In the genomic region with DNA sequence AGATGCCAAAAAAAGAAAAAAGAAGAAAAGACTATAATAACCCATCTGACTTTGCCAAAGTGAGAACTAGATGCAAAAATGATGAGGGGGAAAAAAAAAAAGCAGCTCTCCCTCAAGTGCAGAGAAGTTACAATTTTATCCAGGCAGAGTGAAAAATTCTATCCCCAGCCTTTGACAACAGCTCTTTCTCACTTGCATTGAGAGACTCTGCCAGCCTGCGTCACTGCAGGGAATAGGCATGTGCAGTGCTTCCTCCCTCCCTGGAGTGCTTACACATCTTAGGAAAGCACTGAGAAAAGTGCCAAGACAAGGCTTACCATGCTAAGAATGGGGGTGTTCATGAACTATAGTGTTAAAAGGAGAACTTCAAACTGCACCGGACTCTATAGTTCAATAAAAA, we compare ENCODE assay signal across 17 cellular contexts.
A peak's percentile ranks its signal among the peaks of the same experiment; 100 is the strongest.
DNase-seq lines count a peak whose midpoint lies in the region; ATAC-seq and TF ChIP-seq lines count a peak whose summit lies in the region.
"Had no signal": no experiment of that assay in that cellular context is flagged by ENCODE, and none has a peak within 500 bp of the region (broad histone marks: within the 10 kb centered on the region; RNA-seq: fewer than 3 reads in every experiment).

No MANE protein-coding gene starts in this region.

- H3K9me3 ChIP-seq in RWPE2 (ENCODE audit: severe bottlenecking), result no peaks in the 10 kb centered on the region
- H3K9me3 ChIP-seq in neural progenitor cell (ENCODE audit: low read depth), result no peaks in the 10 kb centered on the region
- no peaks in the 10 kb centered on the region for H3K9me3 ChIP-seq in thyroid gland
- peaks cover 0 to 4% of the 10 kb centered on the region in 2 donors for H3K9me3 ChIP-seq in CD4-positive, alpha-beta memory T cell (ENCODE audit: control insufficient read depth in 1 of 2, low read length in 2 of 2)
- H3K9me3 ChIP-seq in MM.1S (replicated peaks; ENCODE audit: insufficient read depth, low read length), result no peaks in the 10 kb centered on the region

- no peak overlapping the region for H3K4me3 ChIP-seq in RWPE2 (ENCODE audit: severe bottlenecking)
- no peak overlapping the region for H3K4me3 ChIP-seq in fibroblast of mammary gland (ENCODE audit: control insufficient read depth, low read depth, low read length)
- H3K4me3 ChIP-seq in neural progenitor cell, result no peak overlapping the region
- no peak overlapping the region for H3K4me3 ChIP-seq in thyroid gland (replicated peaks in 1 of 3)
- H3K4me3 ChIP-seq in CD4-positive, alpha-beta memory T cell (ENCODE audit: low read length in 2 of 2), result no peak overlapping the region
- no peak overlapping the region for H3K4me3 ChIP-seq in MM.1S (ENCODE audit: low read length)

- no peaks in the 10 kb centered on the region for H3K27me3 Mint-ChIP-seq in neural progenitor cell (ENCODE audit: insufficient read depth, low read depth)
- H3K27me3 Mint-ChIP-seq in CD4-positive, alpha-beta memory T cell, result no peaks in the 10 kb centered on the region
- H3K27me3 Mint-ChIP-seq: B cell; CD4-positive, alpha-beta T cell had no signal

- POLR2A ChIA-PET in CD4-positive, alpha-beta memory T cell (lab: Charles Lee; ENCODE audit: partially characterized antibody), result no interaction called here

- CTCF ChIA-PET in CD4-positive, alpha-beta memory T cell (lab: Charles Lee; ENCODE audit: partially characterized antibody), result interaction anchor here (0.6 kb wide), 1 partner anchor 84 kb away, joined by 3 read pairs; no protein-coding TSS in a partner anchor

- H3K27me3 ChIP-seq in RWPE2 (ENCODE audit: insufficient read depth, poor library complexity, severe bottlenecking), result peaks cover 6% of the 10 kb centered on the region
- H3K27me3 ChIP-seq in neural progenitor cell, result no peaks in the 10 kb centered on the region
- no peaks in the 10 kb centered on the region for H3K27me3 ChIP-seq in thyroid gland
- H3K27me3 ChIP-seq in CD4-positive, alpha-beta memory T cell (ENCODE audit: insufficient read depth, low read length), result no peaks in the 10 kb centered on the region
- no peaks in the 10 kb centered on the region for H3K27me3 ChIP-seq in MM.1S (replicated peaks; ENCODE audit: insufficient read depth, low read length)

- H3K9me2 ChIP-seq in MM.1S (replicated peaks; ENCODE audit: insufficient read depth, low read length), result no peaks in the 10 kb centered on the region

- H3K4me1 Mint-ChIP-seq in neural progenitor cell, result peaks cover 26% of the 10 kb centered on the region
- H3K4me1 Mint-ChIP-seq in CD4-positive, alpha-beta memory T cell, result no peaks in the 10 kb centered on the region
- H3K4me1 Mint-ChIP-seq: B cell had no signal

- intact Hi-C loops in thyroid gland (cut with DNase I), result no loop called here
- intact Hi-C loops in CD4-positive, alpha-beta memory T cell (cut with micrococcal nuclease), result no loop called here
- intact Hi-C loops in sciatic nerve (cut with DNase I), result no loop called here

- H3F3A ChIP-seq in neural progenitor cell (ENCODE audit: low read depth) (no peaks in the 10 kb centered on the region), MM.1S (ENCODE audit: insufficient read depth, low read length) (no peaks in the 10 kb centered on the region)

- TF ChIP-seq CTCF in RWPE2 (IDR thresholded peaks at IDR 0.05; ENCODE audit: poor library complexity, severe bottlenecking), result no peak
- TF ChIP-seq CTCF in fibroblast of mammary gland (conservative IDR thresholded peaks at IDR 0.05; ENCODE audit: control insufficient read depth, insufficient read depth, low read depth, low read length), result no peak
- no peak for TF ChIP-seq CTCF in neural progenitor cell (IDR thresholded peaks at IDR 0.05)
- no peak for TF ChIP-seq CTCF in thyroid gland (IDR thresholded peaks at IDR 0.05)
- TF ChIP-seq CTCF in MM.1S (IDR thresholded peaks at IDR 0.05; ENCODE audit: low read length), result no peak

- 36 to 62% methylated on average over 2 of the region's 2 CpGs for WGBS in thyroid gland, 2 donors

- H3K9me3 Mint-ChIP-seq in neural progenitor cell, result no peaks in the 10 kb centered on the region
- H3K9me3 Mint-ChIP-seq in CD4-positive, alpha-beta memory T cell, result peaks cover 5 to 55% (median 30%) of the 10 kb centered on the region in 8 donors

- H3K27ac ChIP-seq in RWPE2 (ENCODE audit: poor library complexity, severe bottlenecking), result no peak overlapping the region
- H3K27ac ChIP-seq in neural progenitor cell, result no peak overlapping the region
- no peak overlapping the region for H3K27ac ChIP-seq in thyroid gland
- H3K27ac ChIP-seq in CD4-positive, alpha-beta memory T cell (ENCODE audit: low read depth, low read length), result no peak overlapping the region
- H3K27ac ChIP-seq in MM.1S (ENCODE audit: low read length), result no peak overlapping the region

- H3K4me2 ChIP-seq in neural progenitor cell, result no peak overlapping the region
- no peak overlapping the region for H3K4me2 ChIP-seq in MM.1S (ENCODE audit: low read depth, low read length)

- no peaks in the 10 kb centered on the region for H3K79me2 ChIP-seq in neural progenitor cell (ENCODE audit: low read depth)
- no peaks in the 10 kb centered on the region for H3K79me2 ChIP-seq in MM.1S (ENCODE audit: low read length)

- no peak overlapping the region for H3K9ac ChIP-seq in neural progenitor cell
- no peak overlapping the region for H3K9ac ChIP-seq in MM.1S (ENCODE audit: low read length)

- H3K4me1 ChIP-seq in RWPE2 (ENCODE audit: insufficient read depth, poor library complexity, severe bottlenecking), result no peaks in the 10 kb centered on the region
- H3K4me1 ChIP-seq in neural progenitor cell, result no peaks in the 10 kb centered on the region
- peaks cover 0 to 15% of the 10 kb centered on the region in 2 donors for H3K4me1 ChIP-seq in thyroid gland
- H3K4me1 ChIP-seq in CD4-positive, alpha-beta memory T cell (ENCODE audit: insufficient read depth, low read length), result no peaks in the 10 kb centered on the region
- no peaks in the 10 kb centered on the region for H3K4me1 ChIP-seq in MM.1S (ENCODE audit: low read length)

- DNase-seq in RWPE2 (ENCODE audit: low spot score), result no peak
- peak; percentile 2 for DNase-seq in fibroblast of mammary gland (ENCODE audit: low read depth)
- DNase-seq in neural progenitor cell (ENCODE audit: low spot score), result peak; percentile 21
- DNase-seq in thyroid gland, result peak; percentile 19 to 32
- DNase-seq in CD4-positive, alpha-beta memory T cell, result no peak
- DNase-seq in sciatic nerve (ENCODE audit: low spot score), result no peak
- no peak for DNase-seq in MM.1S
- DNase-seq: ACHN; CD4-positive, alpha-beta T cell; DND-41; GF-D8; HCEC 1CT; Karpas-422; NCI-H1930; NCI-H2171 treated with DMSO at 0.1 percent for 48 hours; SHP77 treated with DMSO at 0.1 percent for 48 hours had no signal

- H3K4me3 Mint-ChIP-seq in neural progenitor cell, result no peak overlapping the region
- H3K4me3 Mint-ChIP-seq in CD4-positive, alpha-beta memory T cell, result no peak overlapping the region
- H3K4me3 Mint-ChIP-seq: B cell; CD4-positive, alpha-beta T cell had no signal

- no peaks in the 10 kb centered on the region for H3K36me3 ChIP-seq in RWPE2 (ENCODE audit: low read depth)
- no peaks in the 10 kb centered on the region for H3K36me3 ChIP-seq in neural progenitor cell
- H3K36me3 ChIP-seq in thyroid gland, result no peaks in the 10 kb centered on the region
- no peaks in the 10 kb centered on the region for H3K36me3 ChIP-seq in CD4-positive, alpha-beta memory T cell (ENCODE audit: insufficient read depth, low read length)
- H3K36me3 ChIP-seq in MM.1S (replicated peaks; ENCODE audit: insufficient read depth, low read length), result no peaks in the 10 kb centered on the region

- no peaks in the 10 kb centered on the region for H3K36me3 Mint-ChIP-seq in neural progenitor cell
- no peaks in the 10 kb centered on the region for H3K36me3 Mint-ChIP-seq in CD4-positive, alpha-beta memory T cell

- no peak for TF ChIP-seq POLR2A in thyroid gland (IDR thresholded peaks at IDR 0.05)

- ATAC-seq in RWPE2 (ENCODE audit: low read depth) (0 out of 3 replicates have a peak, but pooled peaks have one; percentile 38), sciatic nerve (no peak)

- H4K20me1 ChIP-seq in neural progenitor cell (ENCODE audit: low read depth) (no peaks in the 10 kb centered on the region), MM.1S (ENCODE audit: insufficient read depth, low read length) (no peaks in the 10 kb centered on the region)

- H2AFZ ChIP-seq in neural progenitor cell (replicated peaks), result no peak overlapping the region
- no peak overlapping the region for H2AFZ ChIP-seq in MM.1S (ENCODE audit: low read length)

- H3K27ac Mint-ChIP-seq in neural progenitor cell, result no peak overlapping the region
- no peak overlapping the region for H3K27ac Mint-ChIP-seq in CD4-positive, alpha-beta memory T cell
- H3K27ac Mint-ChIP-seq: B cell; CD4-positive, alpha-beta T cell had no signal

Comparison
In these comparisons a context has a peak if more than half of its experiments do, and no peak if none do; other contexts are left out.
1. DNase-seq: peak in fibroblast of mammary gland (single experiment), neural progenitor cell (single experiment) and thyroid gland (2 of 2); none in RWPE2 (single experiment), CD4-positive, alpha-beta memory T cell (0 of 5), sciatic nerve (single experiment) and MM.1S (single experiment).